34 cellular contexts compared by ENCODE assay signal in genomic region chr15:80473574-80474223, GRCh38.
DNase-seq lines count a peak whose midpoint lies in the region; ATAC-seq and TF ChIP-seq lines count a peak whose summit lies in the region.
"Had no signal": no experiment of that assay in that cellular context is flagged by ENCODE, and none has a peak within 500 bp of the region (broad histone marks: within the 10 kb centered on the region; RNA-seq: fewer than 3 reads in every experiment).

No MANE protein-coding gene starts in this region.

- CTCF ChIA-PET in SK-N-SH (lab: Yijun Ruan, JAX) = interaction anchor here (1.8 to 4.9 kb wide), 5 partner anchors 8 to 496 kb away, joined by 5 to 22 read pairs (median 8); no protein-coding TSS in a partner anchor

- H3K9me2 ChIP-seq in SK-N-SH = no peaks in the 10 kb centered on the region

- H3K27me3 ChIP-seq in SK-N-SH (ENCODE audit: insufficient read depth) = no peaks in the 10 kb centered on the region
- no peaks in the 10 kb centered on the region for H3K27me3 ChIP-seq in dorsolateral prefrontal cortex
- no peaks in the 10 kb centered on the region for H3K27me3 ChIP-seq in brain microvascular endothelial cell (replicated peaks)
- H3K27me3 ChIP-seq: breast epithelium, Peyer's patch had no signal

- TF ChIP-seq EP300 in SK-N-SH (IDR thresholded peaks at IDR 0.05; ENCODE audit: borderline replicate concordance in 1 of 2, low read depth in 1 of 2, low read length in 1 of 2) = no peak

- H3K4me1 Mint-ChIP-seq in nephron = peaks cover 47% of the 10 kb centered on the region
- H3K4me1 Mint-ChIP-seq: activated CD4-positive, alpha-beta T cell treated with anti-CD3 and anti-CD28 coated beads for 36 hours; mesothelial cell of epicardium had no signal

- TF ChIP-seq RAD21 in SK-N-SH (IDR thresholded peaks at IDR 0.05; ENCODE audit: low read length) = no peak

- no peaks in the 10 kb centered on the region for H3K27me3 Mint-ChIP-seq in nephron (ENCODE audit: low read depth)
- H3K27me3 Mint-ChIP-seq: type B pancreatic cell had no signal

- H3K79me2 ChIP-seq in SK-N-SH (ENCODE audit: insufficient read depth) = no peaks in the 10 kb centered on the region

- no peak for TF ChIP-seq CTCF in SK-N-SH (IDR thresholded peaks at IDR 0.05)
- no peak for TF ChIP-seq CTCF in dorsolateral prefrontal cortex (IDR thresholded peaks at IDR 0.05 in 54 of 56, conservative IDR thresholded peaks at IDR 0.05 in 2 of 56; ENCODE audit: low read depth in 1 of 56, partially characterized antibody in 56 of 56)
- TF ChIP-seq CTCF in nephron (IDR thresholded peaks at IDR 0.05; ENCODE audit: unreplicated experiment in 3 of 3) = no peak
- TF ChIP-seq CTCF in brain microvascular endothelial cell (IDR thresholded peaks at IDR 0.05; ENCODE audit: low read depth, low read length, missing control alignments) = no peak

- no peak overlapping the region for H3K9ac ChIP-seq in SK-N-SH
- H3K9ac ChIP-seq: GM23248, KMS-11 had no signal

- no peak overlapping the region for H2AFZ ChIP-seq in SK-N-SH (ENCODE audit: low read depth)
- H2AFZ ChIP-seq: GM23248 had no signal

- peaks cover 88% of the 10 kb centered on the region for H3K36me3 Mint-ChIP-seq in nephron (ENCODE audit: low read depth)
- H3K36me3 Mint-ChIP-seq: stimulated activated naive B cell treated with anti-CD40 and anti-IgM and Interleukin-4, amounts not matched to agents 10 μg/mL and 1 μg/mL and 100 μg/mL, for 72 hours had no signal

- 84% methylated on average over 4 of the region's 4 CpGs for WGBS in SK-N-SH (ENCODE audit: low lambda C conversion rate)

- no peak overlapping the region for H3K4me2 ChIP-seq in SK-N-SH
- H3K4me2 ChIP-seq: KMS-11 had no signal

- no peak for DNase-seq in SK-N-SH
- no peak for DNase-seq in dorsolateral prefrontal cortex
- DNase-seq in GM03348 (ENCODE audit: low spot score) = no peak
- no peak for DNase-seq in sciatic nerve (ENCODE audit: low spot score)
- DNase-seq in brain microvascular endothelial cell = no peak
- DNase-seq: activated CD4-positive, alpha-beta T cell treated with anti-CD3 and anti-CD28 coated beads for 36 hours; activated CD8-positive, alpha-beta T cell treated with anti-CD3 and anti-CD28 coated beads, Interleukin-2, amount 10 ng/mL, durations not matched to agents 7 days and 5 days; activated naive CD4-positive, alpha-beta T cell treated with anti-CD3 and anti-CD28 coated beads, Interleukin-2, amount 50 U/mL, for 16 hours; amniotic stem cell; DMS79 treated with DMSO at 0.1 percent for 48 hours; effector memory CD8-positive, alpha-beta T cell; GDM1; GM23248; kidney; left ventricle myocardium superior; MM.1S; naive thymus-derived CD4-positive, alpha-beta T cell; NCI-H1417 treated with DMSO at 0.1 percent for 48 hours; NCI-H2029 treated with DMSO at 0.1 percent for 48 hours; NCI-H2227 treated with DMSO at 0.1 percent for 48 hours; NCI-H526 treated with DMSO at 0.1 percent for 48 hours; Peyer's patch; small intestine; stimulated activated naive B cell treated with anti-CD40 and anti-IgM and Interleukin-4, amounts not matched to agents 10 μg/mL and 1 μg/mL and 100 μg/mL, for 72 hours had no signal

- no peaks in the 10 kb centered on the region for H3K9me3 ChIP-seq in SK-N-SH
- H3K9me3 ChIP-seq: Peyer's patch had no signal

- ATAC-seq in SK-N-SH treated with all-trans-retinoic acid at 6 μM for 48 hours (peak; percentile 45), HG03571 (IDR thresholded peaks at IDR 0.05; ENCODE audit: unreplicated experiment) (no peak), sciatic nerve (no peak)
- ATAC-seq: activated CD4-positive, alpha-beta T cell treated with anti-CD3 and anti-CD28 coated beads for 36 hours; activated CD8-positive, alpha-beta T cell treated with anti-CD3 and anti-CD28 coated beads, Interleukin-2, amount 10 ng/mL, durations not matched to agents 7 days and 5 days; effector memory CD8-positive, alpha-beta T cell; left ventricle myocardium superior; naive thymus-derived CD4-positive, alpha-beta T cell; stimulated activated naive B cell treated with anti-CD40 and anti-IgM and Interleukin-4, amounts not matched to agents 10 μg/mL and 1 μg/mL and 100 μg/mL, for 72 hours had no signal

- H3K4me1 ChIP-seq in SK-N-SH (ENCODE audit: control insufficient read depth in 1 of 2, insufficient read depth in 2 of 2, low read depth in 1 of 2, low read length in 1 of 2) = peaks cover 0 to 11% of the 10 kb centered on the region in 2 experiments; a peak in 3 of 4 replicates
- H3K4me1 ChIP-seq: breast epithelium, Peyer's patch had no signal

- no peaks in the 10 kb centered on the region for H4K20me1 ChIP-seq in SK-N-SH (ENCODE audit: insufficient read depth)

- H3K27ac ChIP-seq in SK-N-SH (ENCODE audit: low read depth in 2 of 2, low read length in 1 of 2) (no peak overlapping the region), dorsolateral prefrontal cortex (peak overlapping the region in 45 of 59 donors; percentile 7 to 78 (median 49)), brain microvascular endothelial cell (no peak overlapping the region)
- H3K27ac ChIP-seq: 22Rv1, breast epithelium, GM23248, KMS-11, Peyer's patch had no signal

- POLR2A ChIA-PET in SK-N-SH (lab: Yijun Ruan, JAX) = no interaction called here

- H3K4me3 ChIP-seq in SK-N-SH (ENCODE audit: low read depth in 2 of 2, low read length in 1 of 2) (no peak overlapping the region), dorsolateral prefrontal cortex (no peak overlapping the region), brain microvascular endothelial cell (ENCODE audit: low read depth, low read length) (no peak overlapping the region)
- H3K4me3 ChIP-seq: breast epithelium, GM23248, Peyer's patch had no signal

- H3K36me3 ChIP-seq in SK-N-SH (replicated peaks in 1 of 2; ENCODE audit: control insufficient read depth in 1 of 2, insufficient read depth in 2 of 2, low read length in 1 of 2) (peaks cover 12 to 34% of the 10 kb centered on the region in 2 experiments), brain microvascular endothelial cell (replicated peaks) (no peaks in the 10 kb centered on the region)
- H3K36me3 ChIP-seq: breast epithelium, Peyer's patch had no signal

- H3K27ac Mint-ChIP-seq in nephron = peak overlapping the region; percentile 42 to 71 (median 61)
- H3K27ac Mint-ChIP-seq: activated CD4-positive, alpha-beta T cell treated with anti-CD3 and anti-CD28 coated beads for 36 hours; activated CD8-positive, alpha-beta T cell treated with anti-CD3 and anti-CD28 coated beads, Interleukin-2, amount 10 ng/mL, durations not matched to agents 7 days and 5 days; activated T-helper 2 cell treated with anti-CD3 and anti-CD28 coated beads, Interferon-gamma antibody, Interleukin-2, Interleukin-4, amounts not matched to agents 10 μg/mL and 5 μg/mL and 100 μg/mL, durations not matched to agents 14 hours and 24 hours and 36 hours; effector memory CD8-positive, alpha-beta T cell; mesothelial cell of epicardium; naive thymus-derived CD4-positive, alpha-beta T cell; stimulated activated naive B cell treated with anti-CD40 and anti-IgM and Interleukin-4, amounts not matched to agents 10 μg/mL and 1 μg/mL and 100 μg/mL, for 72 hours; T-helper 2 cell treated with Interferon-gamma antibody and Interleukin-4, amounts not matched to agents 5 μg/mL and 100 μg/mL, for 36 hours; type B pancreatic cell had no signal

- H3K9me3 Mint-ChIP-seq in nephron = peaks cover 6% of the 10 kb centered on the region
- H3K9me3 Mint-ChIP-seq: type B pancreatic cell had no signal

- H3K4me3 Mint-ChIP-seq in nephron = no peak overlapping the region
- H3K4me3 Mint-ChIP-seq: activated CD4-positive, alpha-beta T cell treated with anti-CD3 and anti-CD28 coated beads for 36 hours; activated CD8-positive, alpha-beta T cell treated with anti-CD3 and anti-CD28 coated beads, Interleukin-2, amount 10 ng/mL, durations not matched to agents 7 days and 5 days; effector memory CD8-positive, alpha-beta T cell; mesothelial cell of epicardium; naive thymus-derived CD4-positive, alpha-beta T cell; stimulated activated naive B cell treated with anti-CD40 and anti-IgM and Interleukin-4, amounts not matched to agents 10 μg/mL and 1 μg/mL and 100 μg/mL, for 72 hours; T-helper 2 cell treated with Interferon-gamma antibody and Interleukin-4, amounts not matched to agents 5 μg/mL and 100 μg/mL, for 36 hours; type B pancreatic cell had no signal

- intact Hi-C loops in dorsolateral prefrontal cortex (cut with DNase I) (no loop called here), sciatic nerve (cut with DNase I) (no loop called here)

- in situ Hi-C loops in brain microvascular endothelial cell (cut with HindIII; ENCODE audit: low pct_ligation_motif_present, low sequenced_read_pairs) = no loop called here

- H3F3A ChIP-seq in SK-N-SH (replicated peaks; ENCODE audit: insufficient read depth) = peaks cover 4% of the 10 kb centered on the region

TF ChIP-seq in SK-N-SH treated with all-trans-retinoic acid at 6 μM for 48 hours, 23 proteins besides CTCF, POLR2A, EP300 and RAD21 (continues in another document):
- TF ChIP-seq CSDC2 (CRISPR knock-in tag; IDR thresholded peaks at IDR 0.05) (no peak), OSR1 (CRISPR knock-in tag; IDR thresholded peaks at IDR 0.05) (no peak), ZNF70 (CRISPR knock-in tag; IDR thresholded peaks at IDR 0.05) (no peak), ZFP3 (CRISPR knock-in tag; IDR thresholded peaks at IDR 0.05) (no peak)

TF ChIP-seq in SK-N-SH, 30 proteins besides CTCF, POLR2A, EP300 and RAD21:
- TF ChIP-seq RXRA (IDR thresholded peaks at IDR 0.05; ENCODE audit: borderline replicate concordance, low read depth) (no peak), RCOR1 (IDR thresholded peaks at IDR 0.05; ENCODE audit: low read length) (no peak), MAX (IDR thresholded peaks at IDR 0.05; ENCODE audit: low read depth) (no peak)

Comparison
In these comparisons a context has a peak if more than half of its experiments do, and no peak if none do; other contexts are left out.
1. H3K27ac ChIP-seq: peak in dorsolateral prefrontal cortex (45 of 59); none in SK-N-SH (0 of 2) and brain microvascular endothelial cell (single experiment).